ENCODE assay signal across 18 cellular contexts in the genomic region with DNA sequence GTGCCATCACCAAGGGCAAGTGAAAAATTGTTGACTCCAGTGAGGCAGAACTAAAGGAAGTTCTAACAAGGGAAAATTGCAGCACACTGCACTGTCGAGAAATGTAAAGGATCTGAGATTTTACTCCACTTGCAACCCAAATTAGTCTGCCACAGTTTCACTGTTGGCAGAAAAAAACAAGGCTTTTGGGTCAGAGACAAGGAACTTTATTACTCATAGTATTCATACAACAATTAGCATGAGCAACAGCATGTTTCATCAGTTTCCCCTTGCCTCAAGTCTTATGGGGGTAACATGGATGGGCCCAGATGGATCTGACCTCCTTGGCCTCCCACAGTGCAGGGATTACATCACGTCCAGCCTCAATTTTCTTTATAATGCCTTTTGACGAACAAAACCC.
"Had no signal": no experiment of that assay in that cellular context is flagged by ENCODE, and none has a peak within 500 bp of the region (broad histone marks: within the 10 kb centered on the region; RNA-seq: fewer than 3 reads in every experiment).

No MANE protein-coding gene starts in this region.

- H3K27ac ChIP-seq: adrenal gland, tibial nerve, vagina, WERI-Rb-1 had no signal

- H3K36me3 ChIP-seq: adrenal gland had no signal

- H3K4me3 ChIP-seq: adrenal gland, lung, mucosa of descending colon, tibial nerve, vagina had no signal

- ATAC-seq: activated CD4-positive, alpha-beta T cell treated with anti-CD3 and anti-CD28 coated beads for 36 hours; activated CD8-positive, alpha-beta T cell treated with anti-CD3 and anti-CD28 coated beads, Interleukin-2, amount 10 ng/mL, durations not matched to agents 7 days and 5 days; left cardiac atrium; mucosa of descending colon; naive thymus-derived CD8-positive, alpha-beta T cell; right cardiac atrium; stimulated activated effector memory CD8-positive, alpha-beta T cell treated with anti-CD3 and anti-CD28 coated beads, Interleukin-12 subunit alpha, Interleukin-12 subunit beta, amount 100 ng/mL, for 72 hours; T-cell had no signal

- H3K9me3 ChIP-seq: adrenal gland, mucosa of descending colon, tibial nerve, vagina had no signal

- H3K4me1 ChIP-seq: adrenal gland, tibial nerve, vagina had no signal

- DNase-seq: activated CD4-positive, alpha-beta T cell treated with anti-CD3 and anti-CD28 coated beads for 36 hours; activated CD8-positive, alpha-beta memory T cell treated with anti-CD3 and anti-CD28 coated beads, Interleukin-2, amount 50 U/mL, for 48 hours; activated CD8-positive, alpha-beta T cell treated with anti-CD3 and anti-CD28 coated beads, Interleukin-2, amount 10 ng/mL, durations not matched to agents 7 days and 5 days; activated naive CD4-positive, alpha-beta T cell treated with anti-CD3 and anti-CD28 coated beads, Interleukin-2, amount 10 ng/mL, durations not matched to agents 7 days and 5 days; adrenal gland; immature natural killer cell; left cardiac atrium; mucosa of descending colon; naive thymus-derived CD8-positive, alpha-beta T cell; nucleus accumbens; right cardiac atrium; T-cell; T1000; WERI-Rb-1 had no signal

- H3K27me3 ChIP-seq: adrenal gland, tibial nerve, vagina had no signal
